In the genomic region with DNA sequence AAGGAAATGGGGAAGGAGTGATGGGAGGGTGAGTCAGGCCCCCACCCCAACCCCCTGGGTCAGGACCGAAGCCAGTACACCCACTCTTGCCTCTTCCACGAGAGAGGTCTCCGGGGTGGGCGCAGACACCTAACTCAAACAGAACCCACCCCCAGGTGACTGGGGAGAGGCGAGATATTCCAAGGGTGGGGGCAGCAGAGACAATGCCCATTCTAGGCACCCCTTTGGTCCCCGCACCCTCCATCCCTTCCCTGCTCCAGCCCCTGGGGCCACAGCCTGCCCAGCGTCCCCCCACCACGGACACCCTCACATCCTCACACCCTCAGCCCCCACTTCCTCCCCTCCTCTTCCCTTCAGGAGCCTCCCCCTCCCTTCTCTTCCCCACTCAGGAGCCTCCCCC, we compare ENCODE assay signal across 8 cellular contexts. TPM values are rescaled to one million over a fixed set of nuclear protein-coding genes. Genes with fewer than 3 reads are reported as not detected.
DNase-seq lines count a peak whose midpoint lies in the region; ATAC-seq and TF ChIP-seq lines count a peak whose summit lies in the region.

No MANE protein-coding gene starts in this region.

- H3K27ac ChIP-seq in left lung (peak overlapping the region in 1 of 2 donors; percentile 98), stomach (peak overlapping the region in 4 of 5 donors; percentile 85 to 97 (median 91))

- H3K36me3 Mint-ChIP-seq in T-helper 1 cell treated with Interleukin-12 subunit alpha and Interleukin-12 subunit beta and Interleukin-4 antibody, amounts not matched to agents 30 μg/mL and 1 μg/mL, for 36 hours (ENCODE audit: low read depth) = peaks cover 12% of the 10 kb centered on the region
- peaks cover 19% of the 10 kb centered on the region for H3K36me3 Mint-ChIP-seq in activated naive CD8-positive, alpha-beta T cell treated with anti-CD3 and anti-CD28 coated beads, Interleukin-2, amount 50 U/mL, for 24 hours (ENCODE audit: low read depth)

- TF ChIP-seq POLR2A in stomach (IDR thresholded peaks at IDR 0.05) = no peak

- ATAC-seq in activated naive CD8-positive, alpha-beta T cell treated with anti-CD3 and anti-CD28 coated beads, Interleukin-2, amount 50 U/mL, for 24 hours = no peak
- no peak for ATAC-seq in left lung

- DNase-seq in T-helper 1 cell (no peak), left lung (no peak), stomach (no peak), inferior parietal cortex (ENCODE audit: extremely low spot score) (no peak), NCI-H748 (lab: John Stamatoyannopoulos, UW; ENCODE audit: unreplicated experiment) (no peak), mesenteric fat pad (ENCODE audit: low spot score) (no peak)
- DNase-seq in activated naive CD8-positive, alpha-beta T cell treated with anti-CD3 and anti-CD28 coated beads, Interleukin-2, amount 50 U/mL, for 24 hours = no peak

- peak overlapping the region; percentile 56 for H3K4me3 Mint-ChIP-seq in T-helper 1 cell treated with Interleukin-12 subunit alpha and Interleukin-12 subunit beta and Interleukin-4 antibody, amounts not matched to agents 30 μg/mL and 1 μg/mL, for 36 hours
- peak overlapping the region; percentile 70 for H3K4me3 Mint-ChIP-seq in activated naive CD8-positive, alpha-beta T cell treated with anti-CD3 and anti-CD28 coated beads, Interleukin-2, amount 50 U/mL, for 24 hours

- H3K27me3 ChIP-seq in left lung (no peaks in the 10 kb centered on the region), stomach (no peaks in the 10 kb centered on the region)

- 27 to 50% (median 33%) methylated on average over 6 to 8 of the region's 8 CpGs for WGBS in stomach, 5 donors

- H3K4me1 Mint-ChIP-seq in T-helper 1 cell treated with Interleukin-12 subunit alpha and Interleukin-12 subunit beta and Interleukin-4 antibody, amounts not matched to agents 30 μg/mL and 1 μg/mL, for 36 hours (ENCODE audit: low read depth) = peaks cover 5% of the 10 kb centered on the region
- peaks cover 12% of the 10 kb centered on the region for H3K4me1 Mint-ChIP-seq in activated naive CD8-positive, alpha-beta T cell treated with anti-CD3 and anti-CD28 coated beads, Interleukin-2, amount 50 U/mL, for 24 hours

- H3K36me3 ChIP-seq in left lung = peaks cover 0 to 4% of the 10 kb centered on the region in 2 donors
- peaks cover 0 to 40% (median 14%) of the 10 kb centered on the region in 4 donors for H3K36me3 ChIP-seq in stomach

- peaks cover 50% of the 10 kb centered on the region for H3K9me3 Mint-ChIP-seq in T-helper 1 cell treated with Interleukin-12 subunit alpha and Interleukin-12 subunit beta and Interleukin-4 antibody, amounts not matched to agents 30 μg/mL and 1 μg/mL, for 36 hours
- peaks cover 26% of the 10 kb centered on the region for H3K9me3 Mint-ChIP-seq in activated naive CD8-positive, alpha-beta T cell treated with anti-CD3 and anti-CD28 coated beads, Interleukin-2, amount 50 U/mL, for 24 hours

- no peaks in the 10 kb centered on the region for H3K27me3 Mint-ChIP-seq in T-helper 1 cell treated with Interleukin-12 subunit alpha and Interleukin-12 subunit beta and Interleukin-4 antibody, amounts not matched to agents 30 μg/mL and 1 μg/mL, for 36 hours (ENCODE audit: low read depth)
- no peaks in the 10 kb centered on the region for H3K27me3 Mint-ChIP-seq in activated naive CD8-positive, alpha-beta T cell treated with anti-CD3 and anti-CD28 coated beads, Interleukin-2, amount 50 U/mL, for 24 hours

- H3K4me3 ChIP-seq in left lung (peak overlapping the region; percentile 65 to 95), stomach (peak overlapping the region; percentile 66 to 96 (median 91))

- intact Hi-C loops in left lung (cut with DNase I) = no loop called here
- intact Hi-C loops in stomach (cut with DNase I; ENCODE audit: low total_unique reads) = no loop called here

- H3K4me1 ChIP-seq in left lung = peaks cover 3 to 8% of the 10 kb centered on the region in 2 donors
- peaks cover 0 to 21% (median 20%) of the 10 kb centered on the region in 4 donors for H3K4me1 ChIP-seq in stomach

- TF ChIP-seq CTCF in left lung (IDR thresholded peaks at IDR 0.05) (no peak), stomach (IDR thresholded peaks at IDR 0.05) (no peak)

- H3K9me3 ChIP-seq in left lung = peaks cover 0 to 72% of the 10 kb centered on the region in 2 donors
- H3K9me3 ChIP-seq in stomach = peaks cover 0 to 71% (median 41%) of the 10 kb centered on the region in 4 donors

- peak overlapping the region; percentile 49 for H3K27ac Mint-ChIP-seq in T-helper 1 cell treated with Interleukin-12 subunit alpha and Interleukin-12 subunit beta and Interleukin-4 antibody, amounts not matched to agents 30 μg/mL and 1 μg/mL, for 36 hours
- H3K27ac Mint-ChIP-seq in activated naive CD8-positive, alpha-beta T cell treated with anti-CD3 and anti-CD28 coated beads, Interleukin-2, amount 50 U/mL, for 24 hours = peak overlapping the region; percentile 77

- TF ChIP-seq EP300 in stomach (IDR thresholded peaks at IDR 0.05) = no peak

RNA-seq across cellular contexts. Expression of a gene that starts 0.7 kb away (rescaled TPM):
- 10 to 100 TPM; 32.7 to 58.1 TPM for total RNA-seq in left lung
- 100 to 1,000 TPM in 1 of 5 donors, 10 to 100 TPM in 4; 27.0 to 327 (median 60.6) TPM for total RNA-seq in stomach
- 10 to 100 TPM; 15.5 to 50.3 (median 35.4) TPM for polyA plus RNA-seq in stomach
- 34.8 TPM for total RNA-seq in mesenteric fat pad

RNA-seq across cellular contexts. Expression of a gene that starts 38.3 kb away (rescaled TPM):
- 1 to 10 TPM; 3.3 to 4.9 TPM for total RNA-seq in left lung
- 10 to 100 TPM in 1 of 5 donors, 1 to 10 TPM in 3, not detected in 1; 3.5 to 16.3 (median 7.6) TPM for total RNA-seq in stomach
- 1 to 10 TPM; 1.6 to 4.9 (median 2.7) TPM for polyA plus RNA-seq in stomach
- total RNA-seq in mesenteric fat pad = 3.5 TPM

RNA-seq across cellular contexts. Expression of a gene that starts 53.2 kb away (rescaled TPM):
- total RNA-seq in left lung = 10 to 100 TPM in 1 of 2 donors, 1 to 10 TPM in 1; 7.9 to 11.7 TPM
- total RNA-seq in stomach = 10 to 100 TPM in 1 of 5 donors, 1 to 10 TPM in 3, under 1 TPM in 1; 0.58 to 18.2 (median 4.9) TPM
- 1 to 10 TPM; 3.3 to 3.9 (median 3.4) TPM for polyA plus RNA-seq in stomach
- 8.3 TPM for total RNA-seq in mesenteric fat pad
